7 cellular contexts compared by ENCODE assay signal in the genomic region with DNA sequence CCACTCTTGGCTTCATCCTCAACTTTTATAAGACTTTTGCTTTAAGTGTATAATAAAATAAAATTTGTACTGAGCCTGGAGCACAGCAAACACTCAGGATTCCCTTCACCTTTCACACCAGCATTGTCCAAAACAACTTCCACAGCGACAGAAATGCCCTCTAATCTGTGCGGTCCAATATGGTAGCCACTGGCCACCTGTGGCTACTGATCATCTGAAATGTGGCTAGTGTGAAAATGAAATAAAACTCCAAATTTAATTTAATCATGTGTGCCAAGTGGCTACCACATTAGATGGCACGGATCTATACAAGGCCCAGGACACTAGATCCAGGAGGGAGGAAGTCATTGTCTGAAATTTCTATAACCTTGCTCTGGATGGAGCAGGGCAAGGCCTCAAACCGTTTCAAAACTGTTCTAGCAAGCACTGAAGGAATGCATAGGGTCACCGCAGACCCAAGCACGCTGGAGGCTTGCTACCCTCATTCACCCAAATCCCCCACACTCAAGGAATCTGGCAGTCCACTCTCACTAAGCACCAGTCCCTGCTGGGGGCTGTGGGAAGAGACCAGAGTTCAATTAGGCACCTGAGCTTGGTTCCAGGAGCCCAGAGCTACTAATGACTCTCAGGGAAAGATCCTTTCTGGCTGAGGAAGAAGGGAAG. TPM values are rescaled to one million over a fixed set of nuclear protein-coding genes. Genes with fewer than 3 reads are reported as not detected.
DNase-seq lines count a peak whose midpoint lies in the region; ATAC-seq and TF ChIP-seq lines count a peak whose summit lies in the region.

No MANE protein-coding gene starts in this region.

- H3K4me3 Mint-ChIP-seq in GM23338 (peak overlapping the region; percentile 100), T-helper 17 cell (peak overlapping the region; percentile 95)

- DNase-seq in GM23338 (ENCODE audit: low spot score) (no peak), T-helper 17 cell (no peak), fibroblast of mammary gland (ENCODE audit: low read depth) (no peak), GM20000 (ENCODE audit: low spot score) (no peak)

- peaks cover 21% of the 10 kb centered on the region for H4K20me1 ChIP-seq in GM23338 (replicated peaks; ENCODE audit: insufficient read depth)

- H3K4me1 ChIP-seq in GM23338 (ENCODE audit: insufficient read depth) (peaks cover 10% of the 10 kb centered on the region), skeletal muscle satellite cell (ENCODE audit: control insufficient read depth, insufficient read depth, low read length) (peaks cover 36% of the 10 kb centered on the region)

- peak overlapping the region; percentile 95 for H3K9ac ChIP-seq in skeletal muscle satellite cell (ENCODE audit: low read depth, low read length)

- H2AFZ ChIP-seq in GM23338, result no peak overlapping the region

- H3K4me2 ChIP-seq in GM23338, result peak overlapping the region; percentile 99
- peak overlapping the region; percentile 99 for H3K4me2 ChIP-seq in skeletal muscle satellite cell (ENCODE audit: low read length)

- peaks cover 25% of the 10 kb centered on the region for H3K79me2 ChIP-seq in GM23338 (replicated peaks; ENCODE audit: insufficient read depth)

- peak overlapping the region; percentile 95 for H3K27ac ChIP-seq in GM23338 (ENCODE audit: low read depth)

- ATAC-seq in GM23338 (no peak), T-helper 17 cell (no peak), GM21390 (IDR thresholded peaks at IDR 0.05; ENCODE audit: unreplicated experiment) (no peak), GM21423 (IDR thresholded peaks at IDR 0.05; ENCODE audit: unreplicated experiment) (no peak)

- H3K36me3 ChIP-seq in GM23338 (ENCODE audit: insufficient read depth) (peaks cover 40% of the 10 kb centered on the region), skeletal muscle satellite cell (ENCODE audit: insufficient read depth, low read length) (peaks cover 40% of the 10 kb centered on the region)

- H3F3A ChIP-seq in GM23338 (replicated peaks; ENCODE audit: low read depth), result peaks cover 52% of the 10 kb centered on the region

- H3K9me3 ChIP-seq in T-helper 17 cell (ENCODE audit: control insufficient read depth, low read length, poor library complexity, severe bottlenecking), result no peaks in the 10 kb centered on the region
- H3K9me3 ChIP-seq in skeletal muscle satellite cell (replicated peaks; ENCODE audit: low read length), result no peaks in the 10 kb centered on the region

- H3K36me3 Mint-ChIP-seq in GM23338 (ENCODE audit: low read depth) (peaks cover 59% of the 10 kb centered on the region), T-helper 17 cell (ENCODE audit: low read depth) (peaks cover 7% of the 10 kb centered on the region)

- H3K27me3 ChIP-seq in GM23338 (ENCODE audit: insufficient read depth) (no peaks in the 10 kb centered on the region), skeletal muscle satellite cell (ENCODE audit: control insufficient read depth, insufficient read depth, low read length) (no peaks in the 10 kb centered on the region)

- H3K27ac Mint-ChIP-seq in GM23338 (peak overlapping the region; percentile 100), T-helper 17 cell (peak overlapping the region; percentile 98)

- H3K4me1 Mint-ChIP-seq in GM23338 (peaks cover 30% of the 10 kb centered on the region), T-helper 17 cell (peaks cover 50% of the 10 kb centered on the region)

- H3K9me3 Mint-ChIP-seq in GM23338, result no peaks in the 10 kb centered on the region

- H3K4me3 ChIP-seq in GM23338, result peak overlapping the region; percentile 98
- H3K4me3 ChIP-seq in fibroblast of mammary gland (ENCODE audit: control insufficient read depth, low read depth, low read length), result peak overlapping the region; percentile 82
- H3K4me3 ChIP-seq in skeletal muscle satellite cell (ENCODE audit: low read length), result peak overlapping the region; percentile 89

- no peaks in the 10 kb centered on the region for H3K9me2 ChIP-seq in GM23338 (ENCODE audit: insufficient read depth)

- H3K27me3 Mint-ChIP-seq in GM23338 (ENCODE audit: insufficient read depth, low read depth, poor library complexity) (peaks cover 25% of the 10 kb centered on the region), T-helper 17 cell (no peaks in the 10 kb centered on the region)

- TF ChIP-seq CTCF in GM23338 (conservative IDR thresholded peaks at IDR 0.05; ENCODE audit: low read depth in 2 of 2) (no peak), fibroblast of mammary gland (conservative IDR thresholded peaks at IDR 0.05; ENCODE audit: control insufficient read depth, insufficient read depth, low read depth, low read length) (no peak), GM20000 (IDR thresholded peaks at IDR 0.05; ENCODE audit: extremely low read depth, missing control alignments) (no peak)

TF ChIP-seq in GM23338, 12 proteins besides CTCF, POLR2A, EP300 and RAD21:
- no peak for TF ChIP-seq ZNF114 (CRISPR knock-in tag; IDR thresholded peaks at IDR 0.05)
- TF ChIP-seq, protein P1, sequence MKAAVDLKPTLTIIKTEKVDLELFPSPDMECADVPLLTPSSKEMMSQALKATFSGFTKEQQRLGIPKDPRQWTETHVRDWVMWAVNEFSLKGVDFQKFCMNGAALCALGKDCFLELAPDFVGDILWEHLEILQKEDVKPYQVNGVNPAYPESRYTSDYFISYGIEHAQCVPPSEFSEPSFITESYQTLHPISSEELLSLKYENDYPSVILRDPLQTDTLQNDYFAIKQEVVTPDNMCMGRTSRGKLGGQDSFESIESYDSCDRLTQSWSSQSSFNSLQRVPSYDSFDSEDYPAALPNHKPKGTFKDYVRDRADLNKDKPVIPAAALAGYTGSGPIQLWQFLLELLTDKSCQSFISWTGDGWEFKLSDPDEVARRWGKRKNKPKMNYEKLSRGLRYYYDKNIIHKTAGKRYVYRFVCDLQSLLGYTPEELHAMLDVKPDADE (IDR thresholded peaks at IDR 0.05), result no peak

RNA-seq across cellular contexts. Expression of a gene that starts 6.3 kb away (rescaled TPM):
- 0.08 and 0.10 TPM in 2 replicates for total RNA-seq in GM23338 (2014; rRNA removed; shearing (Covaris generic))
- polyA plus RNA-seq in GM23338 (2016; fragmentation: Nextera tagmentation; extraction: Ambion mirVana), result 0.11 and 0.31 TPM in 2 replicates
- total RNA-seq in T-helper 17 cell, result 100 to 1,000 TPM; 245 to 291 TPM
- under 0.01 and 0.25 TPM in 2 replicates for total RNA-seq in skeletal muscle satellite cell (2012; rRNA removed)

RNA-seq across cellular contexts. Expression of a gene that starts 14.8 kb away (rescaled TPM):
- total RNA-seq in GM23338 (2014; rRNA removed; shearing (Covaris generic)), result 37.0 and 40.1 TPM in 2 replicates
- 24.0 and 24.9 TPM in 2 replicates for polyA plus RNA-seq in GM23338 (2016; fragmentation: Nextera tagmentation; extraction: Ambion mirVana)
- 10 to 100 TPM; 77.4 to 83.0 TPM for total RNA-seq in T-helper 17 cell
- total RNA-seq in skeletal muscle satellite cell (2012; rRNA removed), result 49.4 and 59.0 TPM in 2 replicates

Comparison
In these comparisons a context has a peak if more than half of its experiments do, and no peak if none do; other contexts are left out.
1. RNA of a gene that starts 6.3 kb away (total RNA-seq): 245 to 291 TPM in T-helper 17 cell; 0.08 to 0.10 TPM in GM23338; every median in the first group is over 100 times any median in the second.
2. Peak in every context shown above with its lines, with median percentiles within 50 percentile points of each other: H3K4me3 ChIP-seq.